In genomic region chr4:100929135-100929534, GRCh38 we compare ENCODE assay signal across 22 cellular contexts.
"Had no signal": no experiment of that assay in that cellular context is flagged by ENCODE, and none has a peak within 500 bp of the region (broad histone marks: within the 10 kb centered on the region; RNA-seq: fewer than 3 reads in every experiment).

No MANE protein-coding gene starts in this region.

- H3K4me3 ChIP-seq: ascending aorta, breast epithelium, mucosa of descending colon, psoas muscle, stomach had no signal

- H3K27ac ChIP-seq: ascending aorta, breast epithelium, psoas muscle, stomach, VCaP had no signal

- H3K4me1 ChIP-seq: ascending aorta, breast epithelium, psoas muscle, stomach had no signal

- H3K9me3 ChIP-seq: ascending aorta, breast epithelium, mucosa of descending colon, psoas muscle, stomach had no signal

- H3K27me3 ChIP-seq: ascending aorta, breast epithelium, stomach had no signal

- H3K36me3 ChIP-seq: ascending aorta, breast epithelium, stomach had no signal

- ATAC-seq: activated naive CD8-positive, alpha-beta T cell treated with anti-CD3 and anti-CD28 coated beads, Interleukin-2, amount 50 U/mL, for 24 hours; esophagus mucosa; left ventricle myocardium superior; mucosa of descending colon; psoas muscle; stimulated activated effector memory CD8-positive, alpha-beta T cell treated with anti-CD3 and anti-CD28 coated beads, Interleukin-12 subunit alpha, Interleukin-12 subunit beta, amount 100 ng/mL, for 72 hours had no signal

- DNase-seq: activated CD4-positive, alpha-beta T cell treated with anti-CD3 and anti-CD28 coated beads for 1 hour; activated CD8-positive, alpha-beta memory T cell treated with anti-CD3 and anti-CD28 coated beads for 24 hours; activated CD8-positive, alpha-beta memory T cell treated with anti-CD3 and anti-CD28 coated beads, Interleukin-2, amount 50 U/mL, for 48 hours; activated effector memory CD4-positive, alpha-beta T cell treated with Interleukin-2 at 50 U/mL for 16 hours; activated naive CD4-positive, alpha-beta T cell treated with anti-CD3 and anti-CD28 coated beads, Interleukin-2, amount 10 ng/mL, durations not matched to agents 7 days and 5 days; activated naive CD8-positive, alpha-beta T cell treated with anti-CD3 and anti-CD28 coated beads, Interleukin-2, amount 50 U/mL, for 24 hours; activated T-cell treated with anti-CD3 and anti-CD28 coated beads, Interleukin-2, amount 50 U/mL, for 48 hours; effector CD8-positive, alpha-beta T cell; immature natural killer cell; kidney glomerular epithelial cell; left ventricle myocardium superior; mesenchymal stem cell; mucosa of descending colon; naive B cell; psoas muscle; stimulated activated CD4-positive, alpha-beta T cell treated with anti-CD3 and anti-CD28 coated beads, Interleukin-4, amount 100 ng/mL, for 24 hours; stomach had no signal
